In genomic region chr11:47355283-47356128, GRCh38 we compare ENCODE assay signal across 9 cellular contexts. TPM values are rescaled to one million over a fixed set of nuclear protein-coding genes. Genes with fewer than 3 reads are reported as not detected.
DNase-seq lines count a peak whose midpoint lies in the region; ATAC-seq, FAIRE-seq and TF ChIP-seq lines count a peak whose summit lies in the region.
"Had no signal": no experiment of that assay in that cellular context is flagged by ENCODE, and none has a peak within 500 bp of the region (broad histone marks: within the 10 kb centered on the region; RNA-seq: fewer than 3 reads in every experiment).

No MANE protein-coding gene starts in this region.

- CTCF ChIA-PET in GM12878 (lab: Yijun Ruan, JAX): no interaction called here

- H3K79me2 ChIP-seq in GM12878 (ENCODE audit: control insufficient read depth, insufficient read depth, low read length): no peaks in the 10 kb centered on the region; the same call in 1 of the 2 replicates

- TF ChIP-seq CTCF in GM12878 (IDR thresholded peaks at IDR 0.05 in 2 of 3, conservative IDR thresholded peaks at IDR 0.05 in 1 of 3; ENCODE audit: control insufficient read depth in 2 of 3, extremely low read depth in 1 of 3, insufficient read depth in 1 of 3, low read depth in 3 of 3, low read length in 3 of 3): peak; percentile 11 to 18 (median 16); a peak in 2 of 6 replicates

- TF ChIP-seq POLR2A in GM12878 (IDR thresholded peaks at IDR 0.05; ENCODE audit: low read depth, low read length): no peak; the same call in 1 of the 2 replicates

- SMC1A ChIA-PET in GM12878 (lab: Charles Lee; ENCODE audit: uncharacterized antibody, unreplicated experiment): no interaction called here

- H3K27ac ChIP-seq in GM12878 (ENCODE audit: control insufficient read depth, insufficient read depth) (no peak overlapping the region), rectal smooth muscle tissue (ENCODE audit: low read depth, low read length) (peak overlapping the region; percentile 69)

- no peaks in the 10 kb centered on the region; the same call in 2 of the 3 replicates for H3K9me3 ChIP-seq in GM12878 (replicated peaks; ENCODE audit: control insufficient read depth, insufficient read depth, low read length)

- POLR2A ChIA-PET in GM12878 (lab: Charles Lee): no interaction called here

- H2AFZ ChIP-seq in GM12878 (ENCODE audit: control insufficient read depth, low read depth, low read length): no peak overlapping the region

- intact Hi-C loops in GM12878 (cut with micrococcal nuclease; ENCODE audit: unreplicated experiment): no loop called here

- H3K4me1 ChIP-seq in GM12878 (ENCODE audit: control insufficient read depth, insufficient read depth, low read length) (no peaks in the 10 kb centered on the region), rectal smooth muscle tissue (ENCODE audit: control insufficient read depth, insufficient read depth, low read length) (no peaks in the 10 kb centered on the region)

- H4K20me1 ChIP-seq in GM12878 (ENCODE audit: control insufficient read depth, insufficient read depth): no peaks in the 10 kb centered on the region

- no TSS peak for BruUV-seq in GM12878 (replicated peaks; lab: Mats Ljungman, UMichigan)

- ATAC-seq in GM12878 (no peak), HG03520 (IDR thresholded peaks at IDR 0.05; ENCODE audit: unreplicated experiment) (no peak), HG03565 (IDR thresholded peaks at IDR 0.05; ENCODE audit: unreplicated experiment) (no peak)

- H3K4me3 ChIP-seq in GM12878 (no peak overlapping the region), rectal smooth muscle tissue (ENCODE audit: low read length) (peak overlapping the region; percentile 48)

- H3K9ac ChIP-seq in GM12878 (ENCODE audit: control insufficient read depth, insufficient read depth, low read length): no peak overlapping the region
- H3K9ac ChIP-seq in rectal smooth muscle tissue (ENCODE audit: low read length): peak overlapping the region; percentile 19

- FAIRE-seq in GM12878 (lab: Jason Lieb, UNC): no peak

- in situ Hi-C loops in GM12878 (cut with MboI): no loop called here

- H3K36me3 ChIP-seq in GM12878 (ENCODE audit: control insufficient read depth in 2 of 2, insufficient read depth in 2 of 2, low read length in 1 of 2): peaks cover 3% of the 10 kb centered on the region in 2 experiments; a peak in 3 of 4 replicates
- H3K36me3 ChIP-seq in rectal smooth muscle tissue (ENCODE audit: control insufficient read depth, insufficient read depth, low read length): peaks cover 3% of the 10 kb centered on the region

- DNase-seq in CD1c-positive myeloid dendritic cell (ENCODE audit: extremely low spot score) (peak; percentile 44), HK-2 (ENCODE audit: unreplicated experiment) (peak; percentile 92), NCI-H748 (lab: John Stamatoyannopoulos, UW; ENCODE audit: unreplicated experiment) (peak; percentile 94), GM12878 (ENCODE audit: low read depth, low spot score) (no peak), hypothalamus (lab: John Stamatoyannopoulos, UW) (peak; percentile 36 to 93 (median 80))
- DNase-seq: stimulated activated naive B cell treated with anti-CD40 and anti-IgM and Interleukin-4, amounts not matched to agents 10 μg/mL and 1 μg/mL and 100 μg/mL, for 72 hours had no signal

- H3K27me3 ChIP-seq in GM12878 (replicated peaks in 1 of 2; ENCODE audit: control insufficient read depth in 2 of 2, insufficient read depth in 2 of 2, low read length in 1 of 2) (no peaks in the 10 kb centered on the region), rectal smooth muscle tissue (ENCODE audit: control insufficient read depth, insufficient read depth, low read length) (no peaks in the 10 kb centered on the region)

- TF ChIP-seq RAD21 in GM12878 (IDR thresholded peaks at IDR 0.05; ENCODE audit: insufficient read depth, low read depth, low read length): peak; percentile 23; the same call in 1 of the 2 replicates

- no peak for TF ChIP-seq EP300 in GM12878 (IDR thresholded peaks at IDR 0.05; ENCODE audit: borderline replicate concordance in 1 of 2, control insufficient read depth in 1 of 2, low read depth in 2 of 2, low read length in 2 of 2)

- 98% methylated on average over 28 of the region's 47 CpGs for WGBS in GM12878 (ENCODE audit: insufficient coverage, insufficient replicate concordance, low lambda C conversion rate, missing lambda C conversion rate)

- RAD21 ChIA-PET in GM12878 (lab: Charles Lee; ENCODE audit: unreplicated experiment): interaction anchor here (0.6 kb wide), 1 partner anchor 60 kb away, joined by 3 read pairs; no protein-coding TSS in a partner anchor

- H3K4me2 ChIP-seq in GM12878 (ENCODE audit: control insufficient read depth, insufficient read depth): no peak overlapping the region

TF ChIP-seq in GM12878, 131 proteins besides CTCF, POLR2A, EP300 and RAD21 (continues in another document):
- TF ChIP-seq SIX5 (IDR thresholded peaks at IDR 0.05; ENCODE audit: low read depth, low read length, severe bottlenecking): no peak
- TF ChIP-seq FOXM1 (IDR thresholded peaks at IDR 0.05; ENCODE audit: low read depth, low read length): no peak
- TF ChIP-seq ATF2 (IDR thresholded peaks at IDR 0.05; ENCODE audit: low read length): no peak
- TF ChIP-seq PML (IDR thresholded peaks at IDR 0.05; ENCODE audit: low read length): no peak
- TF ChIP-seq CHD4 (IDR thresholded peaks at IDR 0.05): no peak

RNA-seq across cellular contexts. Expression of gene MYBPC3, which starts 3.0 kb away (rescaled TPM):
- not detected in 2 replicates for total RNA-seq in GM12878 (2013; cell fraction: nucleolus; rRNA removed)
- total RNA-seq in GM12878 (2014; rRNA removed) (0.05 TPM in 1 of 2 replicates, not detected in the other), GM12878 (2014; rRNA removed; fragmentation: Illumina TruSeq; extraction: Trizol) (not detected in 2 replicates), GM12878 (2021) (not detected in 2 replicates)
- not detected for polyA plus RNA-seq in GM12878 (2011; ENCODE audit: low read depth)
- polyA plus RNA-seq in GM12878 (2011; rRNA removed) (0.03 TPM in 1 of 2 replicates, not detected in the other), GM12878 (2014; fragmentation: Illumina TruSeq; extraction: Trizol) (0.03 TPM in 1 of 2 replicates, not detected in the other), GM12878 (2014; fragmentation: Nextera tagmentation; extraction: Ambion mirVana) (not detected), GM12878 (2014; rRNA removed) (0.06 TPM in 1 of 2 replicates, not detected in the other), GM12878 (2016; fragmentation: Nextera tagmentation; extraction: Ambion mirVana) (under 1 TPM in 1 of 2 experiments, not detected in 1; 0.08 TPM)
- polyA plus RNA-seq in GM12878 (2011; cell fraction: cytosol; rRNA removed): 0.05 and 0.06 TPM in 2 replicates
- polyA plus RNA-seq in GM12878 (2011; cell fraction: nucleus; rRNA removed): 0.16 and 0.30 TPM in 2 replicates
- 0.04 and 0.08 TPM in 2 replicates for polyA plus RNA-seq in GM12878 (2012)
- 0.05 TPM in 1 of 2 replicates, not detected in the other for polyA minus RNA-seq in GM12878 (2011; rRNA and poly(A)+ RNA removed)
- polyA minus RNA-seq in GM12878 (2011; cell fraction: cytosol; rRNA and poly(A)+ RNA removed): not detected in 2 replicates
- not detected in 2 replicates for polyA minus RNA-seq in GM12878 (2011; cell fraction: nucleus; rRNA and poly(A)+ RNA removed)

RNA-seq across cellular contexts. Expression of gene SPI1, which starts 22.8 kb away (rescaled TPM):
- 8.7 and 10.3 TPM in 2 replicates for total RNA-seq in GM12878 (2013; cell fraction: nucleolus; rRNA removed)
- total RNA-seq in GM12878 (2014; rRNA removed) (19.9 and 25.9 TPM in 2 replicates), GM12878 (2014; rRNA removed; fragmentation: Illumina TruSeq; extraction: Trizol) (5.9 and 6.5 TPM in 2 replicates), GM12878 (2021) (29.5 and 31.1 TPM in 2 replicates)
- 7.3 TPM for polyA plus RNA-seq in GM12878 (2011; ENCODE audit: low read depth)
- polyA plus RNA-seq in GM12878 (2011; rRNA removed) (3.6 and 10.2 TPM in 2 replicates), GM12878 (2014; fragmentation: Illumina TruSeq; extraction: Trizol) (1.3 and 8.8 TPM in 2 replicates), GM12878 (2014; fragmentation: Nextera tagmentation; extraction: Ambion mirVana) (under 1 TPM; 0.05 to 0.08 TPM), GM12878 (2014; rRNA removed) (24.5 and 30.2 TPM in 2 replicates), GM12878 (2016; fragmentation: Nextera tagmentation; extraction: Ambion mirVana) (10 to 100 TPM in 1 of 2 experiments, 1 to 10 TPM in 1; 9.2 to 15.0 TPM)
- 13.4 and 15.8 TPM in 2 replicates for polyA plus RNA-seq in GM12878 (2011; cell fraction: cytosol; rRNA removed)
- polyA plus RNA-seq in GM12878 (2011; cell fraction: nucleus; rRNA removed): 13.8 and 20.3 TPM in 2 replicates
- 26.5 and 28.6 TPM in 2 replicates for polyA plus RNA-seq in GM12878 (2012)
- 9.1 and 16.5 TPM in 2 replicates for polyA minus RNA-seq in GM12878 (2011; rRNA and poly(A)+ RNA removed)
- 7.7 and 13.2 TPM in 2 replicates for polyA minus RNA-seq in GM12878 (2011; cell fraction: cytosol; rRNA and poly(A)+ RNA removed)
- polyA minus RNA-seq in GM12878 (2011; cell fraction: nucleus; rRNA and poly(A)+ RNA removed): 4.6 and 9.6 TPM in 2 replicates

RNA-seq across cellular contexts. Expression of gene SLC39A13, which starts 52.9 kb away (rescaled TPM):
- total RNA-seq in GM12878 (2013; cell fraction: nucleolus; rRNA removed): 7.2 and 9.7 TPM in 2 replicates
- 11.3 and 14.5 TPM in 2 replicates for total RNA-seq in GM12878 (2014; rRNA removed)
- total RNA-seq in GM12878 (2014; rRNA removed; fragmentation: Illumina TruSeq; extraction: Trizol): 3.3 and 3.6 TPM in 2 replicates
- total RNA-seq in GM12878 (2021): 14.5 and 15.0 TPM in 2 replicates
- polyA plus RNA-seq in GM12878 (2011; ENCODE audit: low read depth): 3.5 TPM
- polyA plus RNA-seq in GM12878 (2011; rRNA removed): 2.0 and 4.2 TPM in 2 replicates
- polyA plus RNA-seq in GM12878 (2011; cell fraction: cytosol; rRNA removed): 6.3 and 12.0 TPM in 2 replicates
- 51.1 and 51.6 TPM in 2 replicates for polyA plus RNA-seq in GM12878 (2011; cell fraction: nucleus; rRNA removed)
- polyA plus RNA-seq in GM12878 (2012): 11.0 and 11.1 TPM in 2 replicates
- polyA plus RNA-seq in GM12878 (2014; fragmentation: Illumina TruSeq; extraction: Trizol): 2.1 and 3.2 TPM in 2 replicates
- polyA plus RNA-seq in GM12878 (2014; fragmentation: Nextera tagmentation; extraction: Ambion mirVana): under 1 TPM; 0.23 to 0.60 TPM
- 19.8 and 20.4 TPM in 2 replicates for polyA plus RNA-seq in GM12878 (2014; rRNA removed)
- 1 to 10 TPM; 8.4 to 8.9 TPM for polyA plus RNA-seq in GM12878 (2016; fragmentation: Nextera tagmentation; extraction: Ambion mirVana)
- polyA minus RNA-seq in GM12878 (2011; rRNA and poly(A)+ RNA removed): 2.6 and 4.5 TPM in 2 replicates
- 2.3 and 2.4 TPM in 2 replicates for polyA minus RNA-seq in GM12878 (2011; cell fraction: cytosol; rRNA and poly(A)+ RNA removed)
- polyA minus RNA-seq in GM12878 (2011; cell fraction: nucleus; rRNA and poly(A)+ RNA removed): 4.6 and 7.7 TPM in 2 replicates
